Comparison of ENCODE assay signal across 8 cellular contexts in the genomic region with DNA sequence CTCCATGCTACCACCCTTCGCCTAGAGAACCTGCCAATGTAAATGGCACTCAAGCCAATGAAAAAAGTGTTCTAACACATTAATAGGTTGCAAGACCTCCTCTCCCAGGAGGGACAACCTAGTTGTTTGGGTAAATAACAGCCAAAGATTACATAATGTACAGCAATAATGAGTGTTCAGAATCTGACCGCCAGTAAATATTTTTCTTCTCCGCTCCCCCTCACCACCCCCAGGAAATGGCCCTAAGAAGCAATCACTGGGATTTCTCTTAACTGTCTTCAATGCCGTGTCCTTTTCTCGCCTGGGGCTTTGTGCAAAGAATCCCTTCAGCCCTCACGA. TPM values are rescaled to one million over a fixed set of nuclear protein-coding genes. Genes with fewer than 3 reads are reported as not detected.
DNase-seq lines count a peak whose midpoint lies in the region; ATAC-seq, FAIRE-seq and TF ChIP-seq lines count a peak whose summit lies in the region.

No MANE protein-coding gene starts in this region.

- no peaks in the 10 kb centered on the region for H3K9me3 Mint-ChIP-seq in T-helper 1 cell treated with Interleukin-12 subunit alpha and Interleukin-12 subunit beta and Interleukin-4 antibody, amounts not matched to agents 30 μg/mL and 1 μg/mL, for 36 hours
- H3K9me3 Mint-ChIP-seq in chondrocyte (ENCODE audit: low read depth) = no peaks in the 10 kb centered on the region

- no peak for ATAC-seq in GM21737 (IDR thresholded peaks at IDR 0.05; ENCODE audit: unreplicated experiment)
- ATAC-seq in HG03565 (IDR thresholded peaks at IDR 0.05; ENCODE audit: unreplicated experiment) = no peak

- no peak for DNase-seq in T-helper 1 cell
- DNase-seq in NCI-H748 (lab: John Stamatoyannopoulos, UW; ENCODE audit: unreplicated experiment) = peak; percentile 54
- no peak for DNase-seq in chondrocyte (ENCODE audit: low spot score)
- no peak for DNase-seq in GM12892 (ENCODE audit: insufficient read length)

- peaks cover 9% of the 10 kb centered on the region for H3K4me1 ChIP-seq in mucosa of stomach (ENCODE audit: control insufficient read depth, insufficient read depth, low read length)

- TF ChIP-seq CTCF in chondrocyte (IDR thresholded peaks at IDR 0.05) = no peak

- peak overlapping the region; percentile 97 for H3K9ac ChIP-seq in mucosa of stomach (ENCODE audit: low read length)

- FAIRE-seq in GM12892 (lab: Jason Lieb, UNC) = no peak

- TF ChIP-seq POLR2A in GM12892 (IDR thresholded peaks at IDR 0.05; ENCODE audit: low read depth, low read length) = no peak

- no peaks in the 10 kb centered on the region for H3K27me3 ChIP-seq in mucosa of stomach (ENCODE audit: control insufficient read depth, insufficient read depth, low read length)

- H3K4me3 Mint-ChIP-seq in T-helper 1 cell treated with Interleukin-12 subunit alpha and Interleukin-12 subunit beta and Interleukin-4 antibody, amounts not matched to agents 30 μg/mL and 1 μg/mL, for 36 hours = peak overlapping the region; percentile 94
- peak overlapping the region; percentile 89 for H3K4me3 Mint-ChIP-seq in chondrocyte (ENCODE audit: unreplicated experiment)

- no peaks in the 10 kb centered on the region for H3K27me3 Mint-ChIP-seq in T-helper 1 cell treated with Interleukin-12 subunit alpha and Interleukin-12 subunit beta and Interleukin-4 antibody, amounts not matched to agents 30 μg/mL and 1 μg/mL, for 36 hours (ENCODE audit: low read depth)
- no peaks in the 10 kb centered on the region for H3K27me3 Mint-ChIP-seq in chondrocyte (ENCODE audit: low read depth)

- H3K36me3 Mint-ChIP-seq in T-helper 1 cell treated with Interleukin-12 subunit alpha and Interleukin-12 subunit beta and Interleukin-4 antibody, amounts not matched to agents 30 μg/mL and 1 μg/mL, for 36 hours (ENCODE audit: low read depth) = peaks cover 3% of the 10 kb centered on the region
- no peaks in the 10 kb centered on the region for H3K36me3 Mint-ChIP-seq in chondrocyte (ENCODE audit: low read depth)

- H3K27ac Mint-ChIP-seq in T-helper 1 cell treated with Interleukin-12 subunit alpha and Interleukin-12 subunit beta and Interleukin-4 antibody, amounts not matched to agents 30 μg/mL and 1 μg/mL, for 36 hours = peak overlapping the region; percentile 90
- peak overlapping the region; percentile 97 for H3K27ac Mint-ChIP-seq in chondrocyte (ENCODE audit: unreplicated experiment)

- no peaks in the 10 kb centered on the region for H3K9me3 ChIP-seq in mucosa of stomach (ENCODE audit: control insufficient read depth, low read length)

- H3K4me1 Mint-ChIP-seq in T-helper 1 cell treated with Interleukin-12 subunit alpha and Interleukin-12 subunit beta and Interleukin-4 antibody, amounts not matched to agents 30 μg/mL and 1 μg/mL, for 36 hours (ENCODE audit: low read depth) = peaks cover 41% of the 10 kb centered on the region
- H3K4me1 Mint-ChIP-seq in chondrocyte (ENCODE audit: low read depth) = peaks cover 51% of the 10 kb centered on the region

- no peaks in the 10 kb centered on the region for H3K36me3 ChIP-seq in mucosa of stomach (ENCODE audit: control insufficient read depth, insufficient read depth, low read length)

- peak overlapping the region; percentile 85 for H3K4me3 ChIP-seq in mucosa of stomach (ENCODE audit: low read length)

RNA-seq across cellular contexts. Expression of a gene that starts 0.5 kb away (rescaled TPM):
- total RNA-seq in chondrocyte = 12.0 to 18.0 TPM (median 13.4 TPM) in 3 replicates
- 5.1 TPM for polyA plus RNA-seq in GM12892 (2012; ENCODE audit: missing spikeins)

RNA-seq across cellular contexts. Expression of a gene that starts 0.9 kb away (rescaled TPM):
- 59.2 to 94.1 TPM (median 66.2 TPM) in 3 replicates for total RNA-seq in chondrocyte
- 250 TPM for polyA plus RNA-seq in GM12892 (2012; ENCODE audit: missing spikeins)

RNA-seq across cellular contexts. Expression of a gene that starts 45.0 kb away (rescaled TPM):
- 29.0 to 38.3 TPM (median 35.8 TPM) in 3 replicates for total RNA-seq in chondrocyte
- polyA plus RNA-seq in GM12892 (2012; ENCODE audit: missing spikeins) = 246 TPM
